37 cellular contexts compared by ENCODE assay signal in genomic region chr10:91253300-91253699, GRCh38.
"Had no signal": no experiment of that assay in that cellular context is flagged by ENCODE, and none has a peak within 500 bp of the region (broad histone marks: within the 10 kb centered on the region; RNA-seq: fewer than 3 reads in every experiment).

No MANE protein-coding gene starts in this region.

- H3K27ac ChIP-seq: ascending aorta, cardiac muscle cell, WERI-Rb-1 had no signal

- H3K27me3 Mint-ChIP-seq: activated CD4-positive, alpha-beta memory T cell treated with anti-CD3 and anti-CD28 coated beads, Interleukin-2, amount 10 ng/mL, durations not matched to agents 7 days and 5 days; activated CD4-positive, alpha-beta T cell treated with anti-CD3 and anti-CD28 coated beads for 36 hours; activated CD4-positive, alpha-beta T cell treated with anti-CD3 and anti-CD28 coated beads, Interleukin-2, amount 10 ng/mL, durations not matched to agents 7 days and 5 days; activated CD8-positive, alpha-beta memory T cell treated with anti-CD3 and anti-CD28 coated beads, Interleukin-2, amount 10 ng/mL, durations not matched to agents 7 days and 5 days; activated naive CD4-positive, alpha-beta T cell treated with anti-CD3 and anti-CD28 coated beads, Interleukin-2, amount 50 U/mL, for 24 hours; activated naive CD8-positive, alpha-beta T cell; activated naive CD8-positive, alpha-beta T cell treated with anti-CD3 and anti-CD28 coated beads, Interleukin-2, amount 10 ng/mL, durations not matched to agents 7 days and 5 days; activated naive CD8-positive, alpha-beta T cell treated with anti-CD3 and anti-CD28 coated beads, Interleukin-2, amount 50 U/mL, for 24 hours; activated T-cell treated with anti-CD3 and anti-CD28 coated beads, Interleukin-2, amount 50 U/mL, for 24 hours; central memory CD8-positive, alpha-beta T cell; T-cell had no signal

- H3K9me3 ChIP-seq: ascending aorta had no signal

- DNase-seq: activated CD4-positive, alpha-beta memory T cell treated with anti-CD3 and anti-CD28 coated beads, Interleukin-2, amount 10 ng/mL, durations not matched to agents 7 days and 5 days; activated CD4-positive, alpha-beta T cell treated with anti-CD3 and anti-CD28 coated beads for 1 hour; activated CD4-positive, alpha-beta T cell treated with anti-CD3 and anti-CD28 coated beads for 36 hours; activated CD4-positive, alpha-beta T cell treated with anti-CD3 and anti-CD28 coated beads for 48 hours; activated CD4-positive, alpha-beta T cell treated with anti-CD3 and anti-CD28 coated beads, Interleukin-2, amount 10 ng/mL, durations not matched to agents 7 days and 5 days; activated CD4-positive, alpha-beta T cell treated with anti-CD3 and anti-CD28 coated beads, Interleukin-2, amount 50 U/mL, for 48 hours; activated CD4-positive, CD25-positive, alpha-beta regulatory T cell; activated CD8-positive, alpha-beta memory T cell treated with anti-CD3 and anti-CD28 coated beads for 24 hours; activated CD8-positive, alpha-beta memory T cell treated with anti-CD3 and anti-CD28 coated beads, Interleukin-2, amount 10 ng/mL, durations not matched to agents 7 days and 5 days; activated CD8-positive, alpha-beta memory T cell treated with anti-CD3 and anti-CD28 coated beads, Interleukin-2, amount 50 U/mL, for 48 hours; activated CD8-positive, alpha-beta T cell treated with anti-CD3 and anti-CD28 coated beads, Interleukin-2, amount 10 ng/mL, durations not matched to agents 7 days and 5 days; activated effector memory CD4-positive, alpha-beta T cell treated with Interleukin-2 at 50 U/mL for 16 hours; activated gamma-delta T cell; activated naive CD4-positive, alpha-beta T cell treated with Interleukin-2 at 50 U/mL for 16 hours; activated naive CD8-positive, alpha-beta T cell treated with anti-CD3 and anti-CD28 coated beads, Interleukin-2, amount 10 ng/mL, durations not matched to agents 7 days and 5 days; activated naive CD8-positive, alpha-beta T cell treated with anti-CD3 and anti-CD28 coated beads, Interleukin-2, amount 50 U/mL, for 24 hours; activated T-cell treated with anti-CD3 and anti-CD28 coated beads, Interleukin-2, amount 50 U/mL, for 24 hours; activated T-cell treated with anti-CD3 and anti-CD28 coated beads, Interleukin-2, amount 50 U/mL, for 48 hours; amygdala; anterior cingulate cortex; caudate nucleus; cerebellar nuclear complex; T-cell; T-helper 9 cell; WERI-Rb-1 had no signal

- H3K36me3 ChIP-seq: cardiac muscle cell had no signal

- H3K4me3 ChIP-seq: ascending aorta, cardiac muscle cell had no signal

- ATAC-seq: activated CD4-positive, alpha-beta T cell treated with anti-CD3 and anti-CD28 coated beads for 36 hours; activated CD4-positive, CD25-positive, alpha-beta regulatory T cell treated with anti-CD3 and anti-CD28 coated beads, Interleukin-2, amount 50 U/mL, for 24 hours; activated CD8-positive, alpha-beta memory T cell treated with anti-CD3 and anti-CD28 coated beads, Interleukin-2, amount 10 ng/mL, durations not matched to agents 7 days and 5 days; activated CD8-positive, alpha-beta T cell treated with anti-CD3 and anti-CD28 coated beads, Interleukin-2, amount 10 ng/mL, durations not matched to agents 7 days and 5 days; activated naive CD8-positive, alpha-beta T cell treated with anti-CD3 and anti-CD28 coated beads, Interleukin-2, amount 50 U/mL, for 24 hours; T-cell; WTC11 had no signal

- H3K4me3 Mint-ChIP-seq: activated CD4-positive, alpha-beta memory T cell treated with anti-CD3 and anti-CD28 coated beads, Interleukin-2, amount 10 ng/mL, durations not matched to agents 7 days and 5 days; activated CD4-positive, alpha-beta T cell treated with anti-CD3 and anti-CD28 coated beads for 36 hours; activated CD4-positive, alpha-beta T cell treated with anti-CD3 and anti-CD28 coated beads, Interleukin-2, amount 10 ng/mL, durations not matched to agents 7 days and 5 days; activated CD8-positive, alpha-beta memory T cell treated with anti-CD3 and anti-CD28 coated beads, Interleukin-2, amount 10 ng/mL, durations not matched to agents 7 days and 5 days; activated CD8-positive, alpha-beta T cell treated with anti-CD3 and anti-CD28 coated beads, Interleukin-2, amount 10 ng/mL, durations not matched to agents 7 days and 5 days; activated naive CD4-positive, alpha-beta T cell treated with anti-CD3 and anti-CD28 coated beads, Interleukin-2, amount 50 U/mL, for 24 hours; activated naive CD8-positive, alpha-beta T cell; activated naive CD8-positive, alpha-beta T cell treated with anti-CD3 and anti-CD28 coated beads, Interleukin-2, amount 10 ng/mL, durations not matched to agents 7 days and 5 days; activated naive CD8-positive, alpha-beta T cell treated with anti-CD3 and anti-CD28 coated beads, Interleukin-2, amount 50 U/mL, for 24 hours; activated T-cell treated with anti-CD3 and anti-CD28 coated beads, Interleukin-2, amount 50 U/mL, for 24 hours; brain; central memory CD8-positive, alpha-beta T cell; T-cell; T-helper 2 cell treated with Interferon-gamma antibody and Interleukin-4, amounts not matched to agents 5 μg/mL and 100 μg/mL, for 36 hours; WTC11 had no signal

- H3K27ac Mint-ChIP-seq: activated CD4-positive, alpha-beta memory T cell treated with anti-CD3 and anti-CD28 coated beads, Interleukin-2, amount 10 ng/mL, durations not matched to agents 7 days and 5 days; activated CD4-positive, alpha-beta T cell treated with anti-CD3 and anti-CD28 coated beads for 36 hours; activated CD4-positive, alpha-beta T cell treated with anti-CD3 and anti-CD28 coated beads, Interleukin-2, amount 10 ng/mL, durations not matched to agents 7 days and 5 days; activated CD8-positive, alpha-beta memory T cell treated with anti-CD3 and anti-CD28 coated beads, Interleukin-2, amount 10 ng/mL, durations not matched to agents 7 days and 5 days; activated CD8-positive, alpha-beta T cell treated with anti-CD3 and anti-CD28 coated beads, Interleukin-2, amount 10 ng/mL, durations not matched to agents 7 days and 5 days; activated naive CD4-positive, alpha-beta T cell treated with anti-CD3 and anti-CD28 coated beads, Interleukin-2, amount 50 U/mL, for 24 hours; activated naive CD8-positive, alpha-beta T cell; activated naive CD8-positive, alpha-beta T cell treated with anti-CD3 and anti-CD28 coated beads, Interleukin-2, amount 10 ng/mL, durations not matched to agents 7 days and 5 days; activated naive CD8-positive, alpha-beta T cell treated with anti-CD3 and anti-CD28 coated beads, Interleukin-2, amount 50 U/mL, for 24 hours; activated T-cell treated with anti-CD3 and anti-CD28 coated beads, Interleukin-2, amount 50 U/mL, for 24 hours; activated T-helper 2 cell treated with anti-CD3 and anti-CD28 coated beads, Interferon-gamma antibody, Interleukin-2, Interleukin-4, amounts not matched to agents 10 μg/mL and 5 μg/mL and 100 μg/mL, durations not matched to agents 14 hours and 24 hours and 36 hours; brain; T-cell; T-helper 2 cell treated with Interferon-gamma antibody and Interleukin-4, amounts not matched to agents 5 μg/mL and 100 μg/mL, for 36 hours; WTC11 had no signal

- FAIRE-seq: bronchial epithelial cell, TTC549 had no signal

- H3K27me3 ChIP-seq: ascending aorta, cardiac muscle cell had no signal

- H3K9me3 Mint-ChIP-seq: activated CD4-positive, alpha-beta memory T cell treated with anti-CD3 and anti-CD28 coated beads, Interleukin-2, amount 10 ng/mL, durations not matched to agents 7 days and 5 days; activated naive CD4-positive, alpha-beta T cell treated with anti-CD3 and anti-CD28 coated beads, Interleukin-2, amount 50 U/mL, for 24 hours; activated naive CD8-positive, alpha-beta T cell treated with anti-CD3 and anti-CD28 coated beads, Interleukin-2, amount 10 ng/mL, durations not matched to agents 7 days and 5 days; activated naive CD8-positive, alpha-beta T cell treated with anti-CD3 and anti-CD28 coated beads, Interleukin-2, amount 50 U/mL, for 24 hours; activated T-cell treated with anti-CD3 and anti-CD28 coated beads, Interleukin-2, amount 50 U/mL, for 24 hours; activated T-helper 2 cell treated with anti-CD3 and anti-CD28 coated beads, Interferon-gamma antibody, Interleukin-2, Interleukin-4, amounts not matched to agents 10 μg/mL and 5 μg/mL and 100 μg/mL, durations not matched to agents 14 hours and 24 hours and 36 hours; central memory CD8-positive, alpha-beta T cell; T-cell had no signal

- H3K4me1 Mint-ChIP-seq: activated naive CD8-positive, alpha-beta T cell treated with anti-CD3 and anti-CD28 coated beads, Interleukin-2, amount 50 U/mL, for 24 hours had no signal
